Comparison of ENCODE assay signal across 1 cellular context in the genomic region with DNA sequence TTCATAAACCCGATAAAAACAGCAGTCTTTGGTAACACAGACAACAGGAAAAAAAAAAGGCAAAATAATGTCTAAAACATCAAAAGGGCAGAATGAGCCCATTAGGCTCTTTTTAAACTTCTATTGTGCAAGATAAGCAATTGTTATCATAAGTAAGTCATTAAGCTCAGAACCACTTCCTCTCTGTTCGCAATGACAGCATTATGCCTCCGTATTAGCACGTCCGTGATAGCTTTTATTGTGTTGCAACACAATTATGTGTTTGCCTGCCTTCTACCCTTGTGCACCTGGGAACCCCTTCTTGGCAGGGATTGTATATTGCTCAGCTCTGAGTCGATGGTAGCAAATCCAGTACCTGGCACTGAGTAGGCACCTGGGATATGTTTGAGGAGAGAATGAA.
TF ChIP-seq lines count a peak whose summit lies in the region.

No MANE protein-coding gene starts in this region.

TF ChIP-seq in HepG2, 621 proteins besides CTCF, POLR2A, EP300 and RAD21:
- TF ChIP-seq, protein P1, sequence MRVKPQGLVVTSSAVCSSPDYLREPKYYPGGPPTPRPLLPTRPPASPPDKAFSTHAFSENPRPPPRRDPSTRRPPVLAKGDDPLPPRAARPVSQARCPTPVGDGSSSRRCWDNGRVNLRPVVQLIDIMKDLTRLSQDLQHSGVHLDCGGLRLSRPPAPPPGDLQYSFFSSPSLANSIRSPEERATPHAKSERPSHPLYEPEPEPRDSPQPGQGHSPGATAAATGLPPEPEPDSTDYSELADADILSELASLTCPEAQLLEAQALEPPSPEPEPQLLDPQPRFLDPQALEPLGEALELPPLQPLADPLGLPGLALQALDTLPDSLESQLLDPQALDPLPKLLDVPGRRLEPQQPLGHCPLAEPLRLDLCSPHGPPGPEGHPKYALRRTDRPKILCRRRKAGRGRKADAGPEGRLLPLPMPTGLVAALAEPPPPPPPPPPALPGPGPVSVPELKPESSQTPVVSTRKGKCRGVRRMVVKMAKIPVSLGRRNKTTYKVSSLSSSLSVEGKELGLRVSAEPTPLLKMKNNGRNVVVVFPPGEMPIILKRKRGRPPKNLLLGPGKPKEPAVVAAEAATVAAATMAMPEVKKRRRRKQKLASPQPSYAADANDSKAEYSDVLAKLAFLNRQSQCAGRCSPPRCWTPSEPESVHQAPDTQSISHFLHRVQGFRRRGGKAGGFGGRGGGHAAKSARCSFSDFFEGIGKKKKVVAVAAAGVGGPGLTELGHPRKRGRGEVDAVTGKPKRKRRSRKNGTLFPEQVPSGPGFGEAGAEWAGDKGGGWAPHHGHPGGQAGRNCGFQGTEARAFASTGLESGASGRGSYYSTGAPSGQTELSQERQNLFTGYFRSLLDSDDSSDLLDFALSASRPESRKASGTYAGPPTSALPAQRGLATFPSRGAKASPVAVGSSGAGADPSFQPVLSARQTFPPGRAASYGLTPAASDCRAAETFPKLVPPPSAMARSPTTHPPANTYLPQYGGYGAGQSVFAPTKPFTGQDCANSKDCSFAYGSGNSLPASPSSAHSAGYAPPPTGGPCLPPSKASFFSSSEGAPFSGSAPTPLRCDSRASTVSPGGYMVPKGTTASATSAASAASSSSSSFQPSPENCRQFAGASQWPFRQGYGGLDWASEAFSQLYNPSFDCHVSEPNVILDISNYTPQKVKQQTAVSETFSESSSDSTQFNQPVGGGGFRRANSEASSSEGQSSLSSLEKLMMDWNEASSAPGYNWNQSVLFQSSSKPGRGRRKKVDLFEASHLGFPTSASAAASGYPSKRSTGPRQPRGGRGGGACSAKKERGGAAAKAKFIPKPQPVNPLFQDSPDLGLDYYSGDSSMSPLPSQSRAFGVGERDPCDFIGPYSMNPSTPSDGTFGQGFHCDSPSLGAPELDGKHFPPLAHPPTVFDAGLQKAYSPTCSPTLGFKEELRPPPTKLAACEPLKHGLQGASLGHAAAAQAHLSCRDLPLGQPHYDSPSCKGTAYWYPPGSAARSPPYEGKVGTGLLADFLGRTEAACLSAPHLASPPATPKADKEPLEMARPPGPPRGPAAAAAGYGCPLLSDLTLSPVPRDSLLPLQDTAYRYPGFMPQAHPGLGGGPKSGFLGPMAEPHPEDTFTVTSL (CRISPR knock-in tag; IDR thresholded peaks at IDR 0.05; ENCODE audit: borderline replicate concordance) = no peak
- 0 out of 4 replicates have a peak, but pooled peaks of 1 of the 2 experiments have one; percentile 27 for TF ChIP-seq MAFK (conservative IDR thresholded peaks at IDR 0.05 in 1 of 2, IDR thresholded peaks at IDR 0.05 in 1 of 2; ENCODE audit: low read length in 2 of 2)
- TF ChIP-seq KDM1A (CRISPR knock-in tag; IDR thresholded peaks at IDR 0.05) = no peak
- peak; percentile 10; the same call in 1 of the 2 replicates for TF ChIP-seq MAFF (IDR thresholded peaks at IDR 0.05; ENCODE audit: low read depth, low read length)
- TF ChIP-seq ZNF510 (CRISPR knock-in tag; IDR thresholded peaks at IDR 0.05; ENCODE audit: low read depth) = no peak
- no peak for TF ChIP-seq U2AF2 (IDR thresholded peaks at IDR 0.05; ENCODE audit: low read depth, low read length)
- no peak for TF ChIP-seq TSC22D2 (CRISPR knock-in tag; IDR thresholded peaks at IDR 0.05; ENCODE audit: borderline replicate concordance)
- no peak for TF ChIP-seq ZNF101 (CRISPR knock-in tag; IDR thresholded peaks at IDR 0.05; ENCODE audit: borderline replicate concordance, low read depth)
- TF ChIP-seq CEBPB (IDR thresholded peaks at IDR 0.05; ENCODE audit: borderline replicate concordance, low read depth, low read length) = 0 out of 2 replicates have a peak, but pooled peaks have one; percentile 0
- TF ChIP-seq GTF2F1 (IDR thresholded peaks at IDR 0.05; ENCODE audit: low read length) = no peak
- TF ChIP-seq, protein P2, sequence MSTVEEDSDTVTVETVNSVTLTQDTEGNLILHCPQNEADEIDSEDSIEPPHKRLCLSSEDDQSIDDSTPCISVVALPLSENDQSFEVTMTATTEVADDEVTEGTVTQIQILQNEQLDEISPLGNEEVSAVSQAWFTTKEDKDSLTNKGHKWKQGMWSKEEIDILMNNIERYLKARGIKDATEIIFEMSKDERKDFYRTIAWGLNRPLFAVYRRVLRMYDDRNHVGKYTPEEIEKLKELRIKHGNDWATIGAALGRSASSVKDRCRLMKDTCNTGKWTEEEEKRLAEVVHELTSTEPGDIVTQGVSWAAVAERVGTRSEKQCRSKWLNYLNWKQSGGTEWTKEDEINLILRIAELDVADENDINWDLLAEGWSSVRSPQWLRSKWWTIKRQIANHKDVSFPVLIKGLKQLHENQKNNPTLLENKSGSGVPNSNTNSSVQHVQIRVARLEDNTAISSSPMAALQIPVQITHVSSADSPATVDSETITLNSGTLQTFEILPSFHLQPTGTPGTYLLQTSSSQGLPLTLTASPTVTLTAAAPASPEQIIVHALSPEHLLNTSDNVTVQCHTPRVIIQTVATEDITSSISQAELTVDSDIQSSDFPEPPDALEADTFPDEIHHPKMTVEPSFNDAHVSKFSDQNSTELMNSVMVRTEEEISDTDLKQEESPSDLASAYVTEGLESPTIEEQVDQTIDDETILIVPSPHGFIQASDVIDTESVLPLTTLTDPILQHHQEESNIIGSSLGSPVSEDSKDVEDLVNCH (CRISPR knock-in tag; IDR thresholded peaks at IDR 0.05) = no peak
- TF ChIP-seq KLF9 (CRISPR knock-in tag; IDR thresholded peaks at IDR 0.05; ENCODE audit: low read depth) = no peak
- TF ChIP-seq, protein P3, sequence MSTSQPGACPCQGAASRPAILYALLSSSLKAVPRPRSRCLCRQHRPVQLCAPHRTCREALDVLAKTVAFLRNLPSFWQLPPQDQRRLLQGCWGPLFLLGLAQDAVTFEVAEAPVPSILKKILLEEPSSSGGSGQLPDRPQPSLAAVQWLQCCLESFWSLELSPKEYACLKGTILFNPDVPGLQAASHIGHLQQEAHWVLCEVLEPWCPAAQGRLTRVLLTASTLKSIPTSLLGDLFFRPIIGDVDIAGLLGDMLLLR (CRISPR knock-in tag; IDR thresholded peaks at IDR 0.05) = no peak
- no peak for TF ChIP-seq YY1 (IDR thresholded peaks at IDR 0.05; ENCODE audit: insufficient read depth, insufficient replicate concordance, low read depth, low read length)
